Comparison of ENCODE assay signal across 18 cellular contexts in the genomic region with DNA sequence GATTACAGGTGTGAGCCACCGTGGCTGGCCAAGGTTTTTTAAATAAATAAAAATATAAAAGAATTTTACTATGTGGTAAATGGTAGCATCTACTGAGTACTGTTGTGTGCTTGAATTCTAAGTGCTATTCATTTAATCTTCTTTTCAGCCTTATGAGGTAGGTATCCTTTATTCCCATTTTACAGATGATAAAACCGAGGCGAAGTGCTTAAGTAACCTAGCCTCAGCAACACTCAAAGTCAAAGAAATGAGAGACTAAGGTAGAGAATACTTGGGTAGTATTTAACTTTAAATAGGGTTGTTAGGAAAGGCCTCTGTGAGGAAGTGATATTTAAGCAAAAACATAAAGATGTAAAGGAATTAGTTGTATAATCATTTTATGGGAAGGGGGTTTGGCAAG. TPM values are rescaled to one million over a fixed set of nuclear protein-coding genes. Genes with fewer than 3 reads are reported as not detected.
DNase-seq lines count a peak whose midpoint lies in the region; ATAC-seq and TF ChIP-seq lines count a peak whose summit lies in the region.
"Had no signal": no experiment of that assay in that cellular context is flagged by ENCODE, and none has a peak within 500 bp of the region (broad histone marks: within the 10 kb centered on the region; RNA-seq: fewer than 3 reads in every experiment).

No MANE protein-coding gene starts in this region.

- intact Hi-C loops in left colon (cut with DNase I, micrococcal nuclease), result no loop called here

- H3K4me3 ChIP-seq in GM23338 (no peak overlapping the region), endodermal cell (ENCODE audit: low read length) (no peak overlapping the region), BE2C (ENCODE audit: low read depth, low read length) (no peak overlapping the region)
- H3K4me3 ChIP-seq: BLaER1 treated with 17β-estradiol and CSF1 and Interleukin-3, amounts not matched to agents 10 nM and 100 nM had no signal

- H4K20me1 ChIP-seq in GM23338 (replicated peaks; ENCODE audit: insufficient read depth), result no peaks in the 10 kb centered on the region; the same call in 1 of the 2 replicates
- H4K20me1 ChIP-seq: BLaER1 treated with 17β-estradiol and CSF1 and Interleukin-3, amounts not matched to agents 10 nM and 100 nM had no signal

- no peak overlapping the region for H3K4me3 Mint-ChIP-seq in activated naive CD8-positive, alpha-beta T cell treated with anti-CD3 and anti-CD28 coated beads, Interleukin-2, amount 10 ng/mL, durations not matched to agents 7 days and 5 days
- no peak overlapping the region for H3K4me3 Mint-ChIP-seq in activated naive CD8-positive, alpha-beta T cell treated with anti-CD3 and anti-CD28 coated beads, Interleukin-2, amount 50 U/mL, for 24 hours
- H3K4me3 Mint-ChIP-seq in GM23338, result no peak overlapping the region
- no peak overlapping the region for H3K4me3 Mint-ChIP-seq in WTC11
- H3K4me3 Mint-ChIP-seq in endodermal cell, result no peak overlapping the region
- H3K4me3 Mint-ChIP-seq: CD4-positive, alpha-beta T cell; CD8-positive, alpha-beta T cell had no signal

- H3K79me2 ChIP-seq in GM23338 (replicated peaks; ENCODE audit: insufficient read depth), result peaks cover 6% of the 10 kb centered on the region; the same call in 1 of the 2 replicates

- DNase-seq in activated naive CD8-positive, alpha-beta T cell treated with anti-CD3 and anti-CD28 coated beads, Interleukin-2, amount 10 ng/mL, durations not matched to agents 7 days and 5 days, result no peak
- DNase-seq in activated naive CD8-positive, alpha-beta T cell treated with anti-CD3 and anti-CD28 coated beads, Interleukin-2, amount 50 U/mL, for 24 hours, result no peak
- DNase-seq in GM23338 (ENCODE audit: low spot score) (no peak), WTC11 (ENCODE audit: low spot score) (no peak), endodermal cell (no peak), left colon (no peak), BE2C (no peak)
- DNase-seq: 8988T; ACHN; Caco-2; Calu3; CD4-positive, alpha-beta T cell; CD8-positive, alpha-beta T cell; DMS79 treated with DMSO at 0.1 percent for 48 hours; GF-D8 had no signal

- CTCF ChIA-PET in WTC11 (lab: Charles Lee), result no interaction called here

- H3K9me3 Mint-ChIP-seq in activated naive CD8-positive, alpha-beta T cell treated with anti-CD3 and anti-CD28 coated beads, Interleukin-2, amount 10 ng/mL, durations not matched to agents 7 days and 5 days, result no peaks in the 10 kb centered on the region
- no peaks in the 10 kb centered on the region for H3K9me3 Mint-ChIP-seq in activated naive CD8-positive, alpha-beta T cell treated with anti-CD3 and anti-CD28 coated beads, Interleukin-2, amount 50 U/mL, for 24 hours
- H3K9me3 Mint-ChIP-seq in GM23338 (no peaks in the 10 kb centered on the region; the same call in 2 of the 3 replicates), WTC11 (no peaks in the 10 kb centered on the region), endodermal cell (peaks cover 4% of the 10 kb centered on the region)
- H3K9me3 Mint-ChIP-seq: CD4-positive, alpha-beta T cell; CD8-positive, alpha-beta T cell had no signal

- H3K4me1 ChIP-seq in GM23338 (ENCODE audit: insufficient read depth) (peaks cover 13% of the 10 kb centered on the region), endodermal cell (ENCODE audit: control insufficient read depth, insufficient read depth, low read length) (peaks cover 2% of the 10 kb centered on the region), BE2C (no peaks in the 10 kb centered on the region)

- ATAC-seq in activated naive CD8-positive, alpha-beta T cell treated with anti-CD3 and anti-CD28 coated beads, Interleukin-2, amount 10 ng/mL, durations not matched to agents 7 days and 5 days (ENCODE audit: low read depth), result no peak
- no peak for ATAC-seq in activated naive CD8-positive, alpha-beta T cell treated with anti-CD3 and anti-CD28 coated beads, Interleukin-2, amount 50 U/mL, for 24 hours
- ATAC-seq in GM23338 (no peak), WTC11 (no peak), left colon (no peak), HG03175 (IDR thresholded peaks at IDR 0.05; ENCODE audit: unreplicated experiment) (no peak)
- ATAC-seq: CD8-positive, alpha-beta T cell had no signal

- H3K36me3 ChIP-seq in GM23338 (ENCODE audit: insufficient read depth), result no peaks in the 10 kb centered on the region
- no peaks in the 10 kb centered on the region for H3K36me3 ChIP-seq in endodermal cell (ENCODE audit: control insufficient read depth, insufficient read depth, low read length)
- no peaks in the 10 kb centered on the region for H3K36me3 ChIP-seq in BE2C
- H3K36me3 ChIP-seq: BLaER1 treated with 17β-estradiol and CSF1 and Interleukin-3, amounts not matched to agents 10 nM and 100 nM had no signal

- H3K27me3 ChIP-seq in GM23338 (ENCODE audit: insufficient read depth) (no peaks in the 10 kb centered on the region), endodermal cell (ENCODE audit: control insufficient read depth, insufficient read depth, low read length, poor library complexity, severe bottlenecking) (no peaks in the 10 kb centered on the region), BE2C (no peaks in the 10 kb centered on the region)
- H3K27me3 ChIP-seq: BLaER1 treated with 17β-estradiol and CSF1 and Interleukin-3, amounts not matched to agents 10 nM and 100 nM had no signal

- H3F3A ChIP-seq in GM23338 (replicated peaks; ENCODE audit: low read depth), result 0 out of 2 replicates have a peak, but pooled peaks cover 3% of the 10 kb centered on the region

- no peaks in the 10 kb centered on the region for H3K9me2 ChIP-seq in GM23338 (ENCODE audit: insufficient read depth)

- H2AFZ ChIP-seq in GM23338, result no peak overlapping the region

- 100% methylated on average over 2 of the region's 3 CpGs; no CpG with 5 or more reads in 1 of the 2 experiments for WGBS in endodermal cell (ENCODE audit: insufficient coverage in 1 of 2, insufficient read length in 1 of 2), 2 experiments

- H3K27ac ChIP-seq in GM23338 (ENCODE audit: low read depth) (no peak overlapping the region), endodermal cell (ENCODE audit: low read depth, low read length) (no peak overlapping the region)
- H3K27ac ChIP-seq: BLaER1 treated with 17β-estradiol and CSF1 and Interleukin-3, amounts not matched to agents 10 nM and 100 nM; C4-2B had no signal

- H3K27me3 Mint-ChIP-seq in activated naive CD8-positive, alpha-beta T cell treated with anti-CD3 and anti-CD28 coated beads, Interleukin-2, amount 10 ng/mL, durations not matched to agents 7 days and 5 days, result peaks cover 10% of the 10 kb centered on the region
- no peaks in the 10 kb centered on the region for H3K27me3 Mint-ChIP-seq in activated naive CD8-positive, alpha-beta T cell treated with anti-CD3 and anti-CD28 coated beads, Interleukin-2, amount 50 U/mL, for 24 hours
- peaks cover 2% of the 10 kb centered on the region for H3K27me3 Mint-ChIP-seq in GM23338 (ENCODE audit: insufficient read depth, low read depth, poor library complexity)
- H3K27me3 Mint-ChIP-seq in WTC11 (ENCODE audit: low read depth), result no peaks in the 10 kb centered on the region
- H3K27me3 Mint-ChIP-seq in endodermal cell (ENCODE audit: insufficient read depth), result no peaks in the 10 kb centered on the region
- H3K27me3 Mint-ChIP-seq: CD4-positive, alpha-beta T cell had no signal

- H3K27ac Mint-ChIP-seq in activated naive CD8-positive, alpha-beta T cell treated with anti-CD3 and anti-CD28 coated beads, Interleukin-2, amount 10 ng/mL, durations not matched to agents 7 days and 5 days, result peak overlapping the region; percentile 1
- H3K27ac Mint-ChIP-seq in activated naive CD8-positive, alpha-beta T cell treated with anti-CD3 and anti-CD28 coated beads, Interleukin-2, amount 50 U/mL, for 24 hours, result no peak overlapping the region
- H3K27ac Mint-ChIP-seq in GM23338, result 0 out of 2 replicates have a peak overlapping the region, but pooled peaks have one; percentile 40
- H3K27ac Mint-ChIP-seq in WTC11, result peak overlapping the region; percentile 4; the same call in 1 of the 2 replicates
- peak overlapping the region; percentile 55 for H3K27ac Mint-ChIP-seq in endodermal cell
- H3K27ac Mint-ChIP-seq: CD4-positive, alpha-beta T cell; CD8-positive, alpha-beta T cell had no signal

- no peaks in the 10 kb centered on the region for H3K36me3 Mint-ChIP-seq in activated naive CD8-positive, alpha-beta T cell treated with anti-CD3 and anti-CD28 coated beads, Interleukin-2, amount 10 ng/mL, durations not matched to agents 7 days and 5 days
- H3K36me3 Mint-ChIP-seq in activated naive CD8-positive, alpha-beta T cell treated with anti-CD3 and anti-CD28 coated beads, Interleukin-2, amount 50 U/mL, for 24 hours (ENCODE audit: low read depth), result no peaks in the 10 kb centered on the region
- H3K36me3 Mint-ChIP-seq in GM23338 (ENCODE audit: low read depth) (peaks cover 4% of the 10 kb centered on the region; the same call in 1 of the 3 replicates), WTC11 (no peaks in the 10 kb centered on the region), endodermal cell (ENCODE audit: low read depth) (peaks cover 5% of the 10 kb centered on the region)
- H3K36me3 Mint-ChIP-seq: CD8-positive, alpha-beta T cell had no signal

- POLR2A ChIA-PET in activated naive CD8-positive, alpha-beta T cell treated with anti-CD3 and anti-CD28 coated beads, Interleukin-2, amount 10 ng/mL, durations not matched to agents 7 days and 5 days (lab: Charles Lee), result no interaction called here
- POLR2A ChIA-PET in WTC11 (lab: Charles Lee), result no interaction called here

- peaks cover 9% of the 10 kb centered on the region for H3K4me1 Mint-ChIP-seq in activated naive CD8-positive, alpha-beta T cell treated with anti-CD3 and anti-CD28 coated beads, Interleukin-2, amount 10 ng/mL, durations not matched to agents 7 days and 5 days
- peaks cover 13% of the 10 kb centered on the region for H3K4me1 Mint-ChIP-seq in activated naive CD8-positive, alpha-beta T cell treated with anti-CD3 and anti-CD28 coated beads, Interleukin-2, amount 50 U/mL, for 24 hours
- H3K4me1 Mint-ChIP-seq in GM23338 (peaks cover 15% of the 10 kb centered on the region), WTC11 (peaks cover 15% of the 10 kb centered on the region), endodermal cell (peaks cover 25% of the 10 kb centered on the region)

- no peak for TF ChIP-seq CTCF in GM23338 (conservative IDR thresholded peaks at IDR 0.05; ENCODE audit: low read depth in 2 of 2)
- TF ChIP-seq CTCF in WTC11 (IDR thresholded peaks at IDR 0.05), result no peak
- no peak for TF ChIP-seq CTCF in endodermal cell (conservative IDR thresholded peaks at IDR 0.05)
- TF ChIP-seq CTCF in BE2C (IDR thresholded peaks at IDR 0.05; ENCODE audit: low read depth, low read length), result no peak

- no peak overlapping the region for H3K9ac ChIP-seq in endodermal cell (ENCODE audit: extremely low read depth, low read length, poor library complexity, severe bottlenecking)
- H3K9ac ChIP-seq: BLaER1 treated with 17β-estradiol and CSF1 and Interleukin-3, amounts not matched to agents 10 nM and 100 nM had no signal

- no peak overlapping the region for H3K4me2 ChIP-seq in GM23338
- H3K4me2 ChIP-seq: BLaER1 treated with 17β-estradiol and CSF1 and Interleukin-3, amounts not matched to agents 10 nM and 100 nM had no signal

- H3K9me3 ChIP-seq in endodermal cell (ENCODE audit: control insufficient read depth, low read length) (no peaks in the 10 kb centered on the region), BE2C (no peaks in the 10 kb centered on the region)
- H3K9me3 ChIP-seq: Caco-2 had no signal

RNA-seq across cellular contexts. Expression of gene THOC1, which starts 5.7 kb away (rescaled TPM):
- 10 to 100 TPM; 52.1 to 54.8 TPM for total RNA-seq in activated naive CD8-positive, alpha-beta T cell treated with anti-CD3 and anti-CD28 coated beads, Interleukin-2, amount 10 ng/mL, durations not matched to agents 7 days and 5 days
- 71.2 and 108 TPM in 2 replicates for total RNA-seq in GM23338 (2014; rRNA removed; shearing (Covaris generic))
- 66.1 and 73.0 TPM in 2 replicates for polyA plus RNA-seq in GM23338 (2016; fragmentation: Nextera tagmentation; extraction: Ambion mirVana)
- total RNA-seq in WTC11 (2021) (51.1 to 65.8 TPM (median 52.7 TPM) in 3 replicates), endodermal cell (10 to 100 TPM; 81.8 to 99.6 TPM), left colon (10 to 100 TPM; 18.6 to 22.9 TPM)
- polyA plus RNA-seq in endodermal cell (2013, experiment 1 of 2), result 80.1 TPM
- 78.2 TPM for polyA plus RNA-seq in endodermal cell (2013, experiment 2 of 2)
- polyA plus RNA-seq in BE2C (2012; ENCODE audit: insufficient read depth, insufficient read length, low read depth), result 29.8 TPM
